ENCODE assay signal across 10 cellular contexts in genomic region chr1:206716519-206717236, GRCh38. TPM values are rescaled to one million over a fixed set of nuclear protein-coding genes. Genes with fewer than 3 reads are reported as not detected.
DNase-seq lines count a peak whose midpoint lies in the region; ATAC-seq, FAIRE-seq and TF ChIP-seq lines count a peak whose summit lies in the region.
"Had no signal": no experiment of that assay in that cellular context is flagged by ENCODE, and none has a peak within 500 bp of the region (broad histone marks: within the 10 kb centered on the region; RNA-seq: fewer than 3 reads in every experiment).

No MANE protein-coding gene starts in this region.

- H3K9ac ChIP-seq in astrocyte (ENCODE audit: low read length): no peak overlapping the region

- WGBS in sigmoid colon, 2 donors: 85 to 89% methylated on average over 10 of the region's 10 CpGs

- FAIRE-seq in astrocyte (lab: Jason Lieb, UNC): no peak

- H3K4me3 Mint-ChIP-seq in astrocyte (ENCODE audit: unreplicated experiment): peak overlapping the region; percentile 40

- no peaks in the 10 kb centered on the region for H3K27me3 ChIP-seq in astrocyte (ENCODE audit: insufficient read depth, low read length)
- H3K27me3 ChIP-seq in sigmoid colon: no peaks in the 10 kb centered on the region
- H3K27me3 ChIP-seq: esophagus muscularis mucosa had no signal

- H3K36me3 Mint-ChIP-seq in astrocyte (ENCODE audit: low read depth, unreplicated experiment): peaks cover 3% of the 10 kb centered on the region

- H2AFZ ChIP-seq in astrocyte (ENCODE audit: low read depth, low read length): no peak overlapping the region

- no peak for TF ChIP-seq EP300 in sigmoid colon (IDR thresholded peaks at IDR 0.05)

- no peak overlapping the region for H3K4me2 ChIP-seq in astrocyte (ENCODE audit: low read length)

- H3K36me3 ChIP-seq in astrocyte (ENCODE audit: insufficient read depth, low read length) (no peaks in the 10 kb centered on the region), sigmoid colon (no peaks in the 10 kb centered on the region)
- H3K36me3 ChIP-seq: esophagus muscularis mucosa had no signal

- TF ChIP-seq POLR2A in sigmoid colon (IDR thresholded peaks at IDR 0.05): no peak

- DNase-seq in astrocyte (ENCODE audit: low read depth) (no peak), sigmoid colon (peak; percentile 53), cerebellum (ENCODE audit: low spot score) (no peak), NCI-H1092 treated with DMSO at 0.1 percent for 48 hours (lab: John Stamatoyannopoulos, UW) (no peak), SK-N-DZ (ENCODE audit: low spot score) (no peak)
- DNase-seq: NCI-H1092; stimulated activated CD4-positive, alpha-beta T cell treated with anti-CD3 and anti-CD28 coated beads, Interleukin-2, amount 100 ng/mL, for 24 hours had no signal

- intact Hi-C loops in sigmoid colon (cut with DNase I): loop anchor here (5.0 kb wide), 2 partner anchors 44 to 79 kb away; partner anchors contain the start of gene DYRK3

- no peaks in the 10 kb centered on the region for H3K27me3 Mint-ChIP-seq in astrocyte (ENCODE audit: low read depth, unreplicated experiment)

- no peaks in the 10 kb centered on the region for H3K9me3 Mint-ChIP-seq in astrocyte (ENCODE audit: unreplicated experiment)

- peaks cover 48% of the 10 kb centered on the region for H3K4me1 Mint-ChIP-seq in astrocyte (ENCODE audit: low read depth, unreplicated experiment)

- H3K4me1 ChIP-seq in astrocyte (ENCODE audit: insufficient read depth, low read length): peaks cover 14% of the 10 kb centered on the region
- H3K4me1 ChIP-seq in sigmoid colon: peaks cover 0 to 91% (median 75%) of the 10 kb centered on the region in 4 donors

- H3K27ac ChIP-seq in astrocyte (ENCODE audit: low read depth, low read length) (no peak overlapping the region), sigmoid colon (peak overlapping the region in 3 of 4 donors; percentile 80 to 88 (median 85))

- H3K4me3 ChIP-seq in astrocyte (ENCODE audit: insufficient read depth, low read depth, low read length) (no peak overlapping the region), sigmoid colon (no peak overlapping the region)
- H3K4me3 ChIP-seq: esophagus muscularis mucosa had no signal

- peaks cover 100% of the 10 kb centered on the region for H4K20me1 ChIP-seq in astrocyte (ENCODE audit: insufficient read depth, low read length)

- H3K79me2 ChIP-seq in astrocyte (ENCODE audit: insufficient read depth, low read length): peaks cover 100% of the 10 kb centered on the region

- ATAC-seq in GM19035 (IDR thresholded peaks at IDR 0.05; ENCODE audit: unreplicated experiment): peak; percentile 5
- ATAC-seq in HG03196 (IDR thresholded peaks at IDR 0.05; ENCODE audit: unreplicated experiment): peak; percentile 5

- H3K9me3 ChIP-seq in astrocyte (ENCODE audit: insufficient read depth, low read depth, low read length): no peaks in the 10 kb centered on the region
- H3K9me3 ChIP-seq in sigmoid colon: no peaks in the 10 kb centered on the region
- H3K9me3 ChIP-seq: esophagus muscularis mucosa had no signal

- TF ChIP-seq CTCF in astrocyte (IDR thresholded peaks at IDR 0.05; ENCODE audit: insufficient read depth, low read depth, low read length): no peak
- TF ChIP-seq CTCF in sigmoid colon (IDR thresholded peaks at IDR 0.05): no peak

- H3K27ac Mint-ChIP-seq in astrocyte (ENCODE audit: unreplicated experiment): no peak overlapping the region

RNA-seq across cellular contexts. Expression of gene MAPKAPK2, which starts 32.0 kb away (rescaled TPM):
- 104 and 108 TPM in 2 replicates for total RNA-seq in astrocyte
- total RNA-seq in sigmoid colon: 10 to 100 TPM; 32.1 to 61.4 (median 40.5) TPM
- 10 to 100 TPM; 37.8 to 55.5 (median 39.3) TPM for polyA plus RNA-seq in sigmoid colon
- 14.6 TPM for total RNA-seq in cerebellum
- polyA plus RNA-seq in SK-N-DZ (2014; cell fraction: cytosol; rRNA removed): 6.2 and 9.1 TPM in 2 replicates
- 10.9 and 15.0 TPM in 2 replicates for polyA plus RNA-seq in SK-N-DZ (2014; cell fraction: nucleus; rRNA removed)

RNA-seq across cellular contexts. Expression of gene IL19, which starts 53.9 kb away (rescaled TPM):
- total RNA-seq in astrocyte: 0.23 TPM in 1 of 2 replicates, not detected in the other
- not detected for total RNA-seq in sigmoid colon
- polyA plus RNA-seq in sigmoid colon: under 1 TPM in 1 of 3 donors, not detected in 2; 0.10 TPM
- total RNA-seq in cerebellum: not detected
- not detected in 2 replicates for polyA plus RNA-seq in SK-N-DZ (2014; cell fraction: cytosol; rRNA removed)
- polyA plus RNA-seq in SK-N-DZ (2014; cell fraction: nucleus; rRNA removed): not detected in 2 replicates
- total RNA-seq: esophagus muscularis mucosa had no signal

RNA-seq across cellular contexts. Expression of gene IL10, which starts 55.6 kb away (rescaled TPM):
- total RNA-seq in astrocyte (not detected in 2 replicates), sigmoid colon (10 to 100 TPM in 2 of 4 donors, 1 to 10 TPM in 2; 1.7 to 11.1 (median 8.2) TPM), cerebellum (0.18 TPM)
- polyA plus RNA-seq in sigmoid colon: 10 to 100 TPM in 1 of 3 donors, 1 to 10 TPM in 2; 1.6 to 16.8 (median 2.8) TPM
- polyA plus RNA-seq in SK-N-DZ (2014; cell fraction: cytosol; rRNA removed): not detected in 2 replicates
- polyA plus RNA-seq in SK-N-DZ (2014; cell fraction: nucleus; rRNA removed): not detected in 2 replicates
